1 cellular context compared by ENCODE assay signal in the genomic region with DNA sequence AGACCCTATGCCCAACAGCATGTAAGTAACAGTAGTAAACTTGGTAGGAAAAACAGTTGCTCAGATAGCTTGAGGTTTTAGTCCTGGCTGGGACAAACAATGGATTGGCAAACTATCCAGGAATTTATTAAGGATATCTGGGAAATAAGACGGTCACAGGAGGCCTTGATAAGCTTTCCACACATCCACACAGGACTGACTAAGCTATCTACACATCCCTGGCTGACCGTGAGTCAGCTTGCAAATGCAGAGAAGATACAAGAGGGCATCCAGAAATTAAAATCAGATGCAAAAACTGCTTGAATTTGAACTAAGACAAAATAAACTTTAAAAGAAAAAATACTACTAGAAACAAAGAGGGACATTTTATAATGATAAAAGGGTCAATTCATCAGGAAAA.
TF ChIP-seq lines count a peak whose summit lies in the region.

No MANE protein-coding gene starts in this region.

TF ChIP-seq in K562, 482 proteins besides CTCF, POLR2A, EP300 and RAD21 (continued from another document):
- TF ChIP-seq, protein P1, sequence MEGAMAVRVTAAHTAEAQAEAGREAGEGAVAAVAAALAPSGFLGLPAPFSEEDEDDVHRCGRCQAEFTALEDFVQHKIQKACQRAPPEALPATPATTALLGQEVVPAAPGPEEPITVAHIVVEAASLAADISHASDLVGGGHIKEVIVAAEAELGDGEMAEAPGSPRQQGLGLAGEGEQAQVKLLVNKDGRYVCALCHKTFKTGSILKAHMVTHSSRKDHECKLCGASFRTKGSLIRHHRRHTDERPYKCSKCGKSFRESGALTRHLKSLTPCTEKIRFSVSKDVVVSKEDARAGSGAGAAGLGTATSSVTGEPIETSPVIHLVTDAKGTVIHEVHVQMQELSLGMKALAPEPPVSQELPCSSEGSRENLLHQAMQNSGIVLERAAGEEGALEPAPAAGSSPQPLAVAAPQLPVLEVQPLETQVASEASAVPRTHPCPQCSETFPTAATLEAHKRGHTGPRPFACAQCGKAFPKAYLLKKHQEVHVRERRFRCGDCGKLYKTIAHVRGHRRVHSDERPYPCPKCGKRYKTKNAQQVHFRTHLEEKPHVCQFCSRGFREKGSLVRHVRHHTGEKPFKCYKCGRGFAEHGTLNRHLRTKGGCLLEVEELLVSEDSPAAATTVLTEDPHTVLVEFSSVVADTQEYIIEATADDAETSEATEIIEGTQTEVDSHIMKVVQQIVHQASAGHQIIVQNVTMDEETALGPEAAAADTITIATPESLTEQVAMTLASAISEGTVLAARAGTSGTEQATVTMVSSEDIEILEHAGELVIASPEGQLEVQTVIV (CRISPR knock-in tag; IDR thresholded peaks at IDR 0.05; ENCODE audit: borderline replicate concordance), result no peak
- peak; percentile 51 for TF ChIP-seq CBFA2T3 (IDR thresholded peaks at IDR 0.05)
- TF ChIP-seq NEUROD1 (IDR thresholded peaks at IDR 0.05; ENCODE audit: borderline replicate concordance, low read depth, low read length, partially characterized antibody), result no peak
- TF ChIP-seq CEBPB (tag; IDR thresholded peaks at IDR 0.05), result no peak
- TF ChIP-seq, protein P2, sequence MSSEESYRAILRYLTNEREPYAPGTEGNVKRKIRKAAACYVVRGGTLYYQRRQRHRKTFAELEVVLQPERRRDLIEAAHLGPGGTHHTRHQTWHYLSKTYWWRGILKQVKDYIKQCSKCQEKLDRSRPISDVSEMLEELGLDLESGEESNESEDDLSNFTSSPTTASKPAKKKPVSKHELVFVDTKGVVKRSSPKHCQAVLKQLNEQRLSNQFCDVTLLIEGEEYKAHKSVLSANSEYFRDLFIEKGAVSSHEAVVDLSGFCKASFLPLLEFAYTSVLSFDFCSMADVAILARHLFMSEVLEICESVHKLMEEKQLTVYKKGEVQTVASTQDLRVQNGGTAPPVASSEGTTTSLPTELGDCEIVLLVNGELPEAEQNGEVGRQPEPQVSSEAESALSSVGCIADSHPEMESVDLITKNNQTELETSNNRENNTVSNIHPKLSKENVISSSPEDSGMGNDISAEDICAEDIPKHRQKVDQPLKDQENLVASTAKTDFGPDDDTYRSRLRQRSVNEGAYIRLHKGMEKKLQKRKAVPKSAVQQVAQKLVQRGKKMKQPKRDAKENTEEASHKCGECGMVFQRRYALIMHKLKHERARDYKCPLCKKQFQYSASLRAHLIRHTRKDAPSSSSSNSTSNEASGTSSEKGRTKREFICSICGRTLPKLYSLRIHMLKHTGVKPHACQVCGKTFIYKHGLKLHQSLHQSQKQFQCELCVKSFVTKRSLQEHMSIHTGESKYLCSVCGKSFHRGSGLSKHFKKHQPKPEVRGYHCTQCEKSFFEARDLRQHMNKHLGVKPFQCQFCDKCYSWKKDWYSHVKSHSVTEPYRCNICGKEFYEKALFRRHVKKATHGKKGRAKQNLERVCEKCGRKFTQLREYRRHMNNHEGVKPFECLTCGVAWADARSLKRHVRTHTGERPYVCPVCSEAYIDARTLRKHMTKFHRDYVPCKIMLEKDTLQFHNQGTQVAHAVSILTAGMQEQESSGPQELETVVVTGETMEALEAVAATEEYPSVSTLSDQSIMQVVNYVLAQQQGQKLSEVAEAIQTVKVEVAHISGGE (CRISPR knock-in tag; IDR thresholded peaks at IDR 0.05), result no peak
- TF ChIP-seq MTF1 (CRISPR knock-in tag; IDR thresholded peaks at IDR 0.05; ENCODE audit: borderline replicate concordance), result no peak
- TF ChIP-seq BRF1 (IDR thresholded peaks at IDR 0.05; ENCODE audit: borderline replicate concordance, extremely low read depth, insufficient read length), result no peak
- TF ChIP-seq KAT8 (IDR thresholded peaks at IDR 0.05; ENCODE audit: low read depth), result no peak
- TF ChIP-seq ZBED1 (IDR thresholded peaks at IDR 0.05), result no peak
- TF ChIP-seq RNF2 (IDR thresholded peaks at IDR 0.05), result no peak
- peak; percentile 43; the same call in 1 of the 2 replicates for TF ChIP-seq SMARCA4 (IDR thresholded peaks at IDR 0.05)
- TF ChIP-seq PYGO2 (tag; IDR thresholded peaks at IDR 0.05), result no peak
- peak; percentile 73 for TF ChIP-seq FOSL1 (tag; conservative IDR thresholded peaks at IDR 0.05)
